Comparison of ENCODE assay signal across 11 cellular contexts in the genomic region with DNA sequence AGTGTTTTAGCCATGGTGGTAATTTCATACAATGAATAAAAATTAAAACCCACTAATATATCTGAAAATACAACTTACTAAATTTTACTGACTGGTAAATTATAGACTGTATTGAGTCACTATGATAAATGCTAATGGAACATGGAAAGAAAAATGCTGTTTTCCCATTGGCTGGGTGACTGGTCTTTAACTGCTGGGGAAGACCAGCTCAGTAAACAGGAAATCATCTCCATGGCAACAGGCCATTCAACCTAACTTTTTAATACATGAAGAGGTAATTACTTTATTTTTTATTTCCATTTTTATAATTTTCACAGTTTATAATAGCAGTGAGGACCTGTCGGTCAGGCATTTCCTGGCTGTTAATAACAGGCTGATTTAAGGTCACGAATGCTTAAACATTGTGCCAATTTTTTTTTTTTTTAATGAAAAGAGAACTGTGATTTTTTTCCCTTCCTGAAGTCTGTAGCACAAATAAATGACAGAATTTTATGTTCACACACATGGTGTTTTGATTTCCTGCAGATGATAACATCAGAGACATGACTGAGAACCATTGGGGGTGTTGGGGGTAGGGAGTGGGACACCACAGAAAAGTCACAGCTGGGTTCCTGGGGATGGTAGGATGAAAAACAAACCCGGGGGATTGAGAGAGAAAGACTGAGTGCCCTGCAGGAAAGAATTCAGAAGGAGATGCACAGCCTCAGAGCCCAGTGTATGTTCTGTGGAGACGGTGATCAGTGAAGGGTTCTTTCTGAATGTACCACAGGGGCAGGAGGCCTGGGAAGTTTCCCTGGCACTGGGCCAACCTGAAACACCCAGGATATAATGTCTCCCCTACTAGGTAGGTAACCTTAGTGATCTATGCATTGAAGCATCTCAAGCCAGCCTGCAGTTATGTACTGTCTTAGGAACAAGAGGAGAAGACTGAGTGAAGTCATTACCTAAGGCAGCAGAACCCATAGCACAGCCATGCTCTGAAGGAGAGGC.
DNase-seq lines count a peak whose midpoint lies in the region; ATAC-seq and TF ChIP-seq lines count a peak whose summit lies in the region.
"Had no signal": no experiment of that assay in that cellular context is flagged by ENCODE, and none has a peak within 500 bp of the region (broad histone marks: within the 10 kb centered on the region; RNA-seq: fewer than 3 reads in every experiment).

No MANE protein-coding gene starts in this region.

- H3K27me3 Mint-ChIP-seq in activated T-helper 2 cell treated with anti-CD3 and anti-CD28 coated beads, Interferon-gamma antibody, Interleukin-2, Interleukin-4, amounts not matched to agents 10 μg/mL and 5 μg/mL and 100 μg/mL, durations not matched to agents 14 hours and 24 hours and 36 hours (ENCODE audit: low read depth) = peaks cover 6% of the 10 kb centered on the region
- H3K27me3 Mint-ChIP-seq in type B pancreatic cell = no peaks in the 10 kb centered on the region

- H3K9me3 ChIP-seq in heart right ventricle (no peaks in the 10 kb centered on the region), mucosa of descending colon (no peaks in the 10 kb centered on the region)
- H3K9me3 ChIP-seq: testis had no signal

- DNase-seq in heart right ventricle = peak in 1 of 2 donors; percentile 48
- DNase-seq in cardiac septum (ENCODE audit: low spot score) = no peak
- no peak for DNase-seq in activated T-helper 2 cell treated with anti-CD3 and anti-CD28 coated beads, Interferon-gamma antibody, Interleukin-2, Interleukin-4, amounts not matched to agents 10 μg/mL and 5 μg/mL and 100 μg/mL, durations not matched to agents 14 hours and 24 hours and 36 hours (ENCODE audit: low spot score)
- no peak for DNase-seq in left ventricle myocardium superior
- no peak for DNase-seq in type B pancreatic cell (ENCODE audit: extremely low spot score, unreplicated experiment)
- DNase-seq in mucosa of descending colon = no peak
- DNase-seq: activated gamma-delta T cell treated with Interleukin-2 at 50 U/mL for 16 hours, testis had no signal

- H3K36me3 Mint-ChIP-seq in activated T-helper 2 cell treated with anti-CD3 and anti-CD28 coated beads, Interferon-gamma antibody, Interleukin-2, Interleukin-4, amounts not matched to agents 10 μg/mL and 5 μg/mL and 100 μg/mL, durations not matched to agents 14 hours and 24 hours and 36 hours (ENCODE audit: low read depth) = no peaks in the 10 kb centered on the region
- H3K36me3 Mint-ChIP-seq in type B pancreatic cell = no peaks in the 10 kb centered on the region
- H3K36me3 Mint-ChIP-seq: CD14-positive monocyte had no signal

- peaks cover 42% of the 10 kb centered on the region for H3K4me1 Mint-ChIP-seq in activated T-helper 2 cell treated with anti-CD3 and anti-CD28 coated beads, Interferon-gamma antibody, Interleukin-2, Interleukin-4, amounts not matched to agents 10 μg/mL and 5 μg/mL and 100 μg/mL, durations not matched to agents 14 hours and 24 hours and 36 hours (ENCODE audit: low read depth)
- peaks cover 18% of the 10 kb centered on the region for H3K4me1 Mint-ChIP-seq in type B pancreatic cell (ENCODE audit: unreplicated experiment)
- H3K4me1 Mint-ChIP-seq: CD14-positive monocyte had no signal

- H3K27ac Mint-ChIP-seq in activated T-helper 2 cell treated with anti-CD3 and anti-CD28 coated beads, Interferon-gamma antibody, Interleukin-2, Interleukin-4, amounts not matched to agents 10 μg/mL and 5 μg/mL and 100 μg/mL, durations not matched to agents 14 hours and 24 hours and 36 hours = peak overlapping the region; percentile 6
- H3K27ac Mint-ChIP-seq in type B pancreatic cell = peak overlapping the region; percentile 50
- H3K27ac Mint-ChIP-seq: CD14-positive monocyte had no signal

- no peak overlapping the region for H3K4me3 ChIP-seq in heart right ventricle
- no peak overlapping the region for H3K4me3 ChIP-seq in mucosa of descending colon
- H3K4me3 ChIP-seq: testis had no signal

- no peaks in the 10 kb centered on the region for H3K27me3 ChIP-seq in heart right ventricle
- H3K27me3 ChIP-seq: testis had no signal

- H3K4me1 ChIP-seq in heart right ventricle = peaks cover 0 to 31% (median 11%) of the 10 kb centered on the region in 9 donors
- H3K4me1 ChIP-seq in mucosa of descending colon (ENCODE audit: low read depth) = no peaks in the 10 kb centered on the region
- H3K4me1 ChIP-seq: testis had no signal

- intact Hi-C loops in heart right ventricle (cut with DNase I) = no loop called here
- intact Hi-C loops in cardiac septum (cut with DNase I) = no loop called here
- intact Hi-C loops in activated T-helper 2 cell treated with anti-CD3 and anti-CD28 coated beads, Interferon-gamma antibody, Interleukin-2, Interleukin-4, amounts not matched to agents 10 μg/mL and 5 μg/mL and 100 μg/mL, durations not matched to agents 14 hours and 24 hours and 36 hours (cut with micrococcal nuclease) = loop anchor here (10.0 kb wide), 3 partner anchors 272 to 822 kb away; a partner anchor contains a TSS
- intact Hi-C loops in left ventricle myocardium superior (cut with micrococcal nuclease) = no loop called here
- intact Hi-C loops in mucosa of descending colon (cut with DNase I, micrococcal nuclease) = no loop called here

- 30 to 41% methylated on average over 4 of the region's 4 CpGs for WGBS in heart right ventricle, 2 donors

- ATAC-seq in heart right ventricle (peak in 7 of 8 donors; percentile 28 to 79 (median 63)), left ventricle myocardium superior (peak; percentile 31), GM19395 (IDR thresholded peaks at IDR 0.05; ENCODE audit: unreplicated experiment) (no peak), GM21381 (IDR thresholded peaks at IDR 0.05; ENCODE audit: unreplicated experiment) (no peak), mucosa of descending colon (no peak)

- H3K4me3 Mint-ChIP-seq in activated T-helper 2 cell treated with anti-CD3 and anti-CD28 coated beads, Interferon-gamma antibody, Interleukin-2, Interleukin-4, amounts not matched to agents 10 μg/mL and 5 μg/mL and 100 μg/mL, durations not matched to agents 14 hours and 24 hours and 36 hours (ENCODE audit: low read depth) = no peak overlapping the region
- H3K4me3 Mint-ChIP-seq in type B pancreatic cell = peak overlapping the region; percentile 30
- H3K4me3 Mint-ChIP-seq: CD14-positive monocyte had no signal

- peak overlapping the region in 3 of 10 donors; percentile 28 to 55 (median 38) for H3K27ac ChIP-seq in heart right ventricle
- H3K27ac ChIP-seq: testis had no signal

- H3K36me3 ChIP-seq in heart right ventricle (no peaks in the 10 kb centered on the region), mucosa of descending colon (ENCODE audit: low read depth) (no peaks in the 10 kb centered on the region)

- TF ChIP-seq CTCF in heart right ventricle (IDR thresholded peaks at IDR 0.05) (no peak), type B pancreatic cell (conservative IDR thresholded peaks at IDR 0.05) (no peak), mucosa of descending colon (IDR thresholded peaks at IDR 0.05) (no peak)

- no peaks in the 10 kb centered on the region for H3K9me3 Mint-ChIP-seq in activated T-helper 2 cell treated with anti-CD3 and anti-CD28 coated beads, Interferon-gamma antibody, Interleukin-2, Interleukin-4, amounts not matched to agents 10 μg/mL and 5 μg/mL and 100 μg/mL, durations not matched to agents 14 hours and 24 hours and 36 hours
- no peaks in the 10 kb centered on the region for H3K9me3 Mint-ChIP-seq in type B pancreatic cell
- H3K9me3 Mint-ChIP-seq: CD14-positive monocyte had no signal

Comparison
In these comparisons a context has a peak if more than half of its experiments do, and no peak if none do; other contexts are left out.
1. ATAC-seq: peak in heart right ventricle (7 of 8) and left ventricle myocardium superior (single experiment); none in GM19395 (single experiment), GM21381 (single experiment) and mucosa of descending colon (single experiment).